ENCODE assay signal across 20 cellular contexts in the genomic region with DNA sequence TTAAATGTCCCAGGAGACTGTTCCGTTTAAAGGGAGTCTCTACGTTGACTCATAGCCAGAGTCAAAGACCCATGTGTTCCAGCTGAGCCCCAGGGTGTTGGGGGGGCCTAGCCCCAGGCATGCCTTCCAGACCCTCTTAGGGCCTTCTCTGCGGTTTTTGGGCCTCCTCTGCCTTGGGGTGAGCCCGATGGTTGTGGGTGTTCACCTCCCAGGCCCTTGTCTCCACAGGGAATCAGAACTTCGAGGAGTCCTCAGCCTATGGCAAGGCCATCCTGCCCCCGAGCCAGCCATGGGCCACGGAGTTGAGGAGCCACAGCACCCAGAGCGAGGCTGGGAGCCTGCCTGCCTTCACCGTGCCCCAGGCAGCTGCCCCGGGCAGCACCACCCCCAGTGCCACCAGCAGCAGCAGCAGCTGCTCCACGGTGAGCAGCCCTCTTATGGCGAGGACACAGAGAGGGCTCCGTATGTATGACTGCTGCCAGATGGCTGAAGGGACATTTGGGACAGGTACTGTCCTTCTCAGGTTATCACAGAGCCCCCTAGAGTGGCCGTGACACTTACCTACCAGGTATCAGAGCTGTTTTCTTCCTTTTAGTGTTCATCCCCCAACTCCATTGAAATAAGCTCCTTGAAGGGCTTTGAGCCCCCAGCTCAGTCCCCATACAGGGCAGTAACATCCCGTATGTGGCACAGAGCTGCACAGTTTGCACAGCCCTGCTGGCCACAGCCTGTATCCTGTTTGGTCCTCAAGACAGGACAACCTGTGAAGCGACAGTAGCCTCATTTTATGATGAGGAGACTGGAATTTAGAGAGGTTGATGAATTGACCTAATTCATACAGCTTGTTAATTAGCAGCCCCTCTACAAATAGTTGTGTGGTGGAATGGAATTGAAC.
DNase-seq lines count a peak whose midpoint lies in the region; ATAC-seq and TF ChIP-seq lines count a peak whose summit lies in the region.
"Had no signal": no experiment of that assay in that cellular context is flagged by ENCODE, and none has a peak within 500 bp of the region (broad histone marks: within the 10 kb centered on the region; RNA-seq: fewer than 3 reads in every experiment).

No MANE protein-coding gene starts in this region.

- intact Hi-C loops in stomach (cut with DNase I; ENCODE audit: low total_unique reads) = no loop called here

- WGBS in stomach, 5 donors = 84 to 93% (median 85%) methylated on average over 8 to 16 of the region's 16 CpGs

- peak overlapping the region; percentile 71 for H3K4me3 Mint-ChIP-seq in endothelial cell (ENCODE audit: unreplicated experiment)
- H3K4me3 Mint-ChIP-seq: memory B cell; stimulated activated naive CD8-positive, alpha-beta T cell treated with anti-CD3 and anti-CD28 coated beads, Interleukin-15, Interleukin-2, amounts not matched to agents 100 ng/mL and 50 ng/mL, for 24 hours had no signal

- no peaks in the 10 kb centered on the region for H3K27me3 ChIP-seq in BLaER1
- no peaks in the 10 kb centered on the region for H3K27me3 ChIP-seq in stomach
- H3K27me3 ChIP-seq: spleen had no signal

- TF ChIP-seq POLR2A in stomach (IDR thresholded peaks at IDR 0.05) = no peak

- DNase-seq in NCI-H1694 treated with DMSO at 0.1 percent for 48 hours (lab: John Stamatoyannopoulos, UW) (peak; percentile 33), endothelial cell (ENCODE audit: low spot score) (no peak), stomach (no peak), DMS114 treated with DMSO at 0.1 percent for 48 hours (lab: John Stamatoyannopoulos, UW; ENCODE audit: unreplicated experiment) (no peak), GM19240 (ENCODE audit: insufficient read length, low spot score) (no peak)
- DNase-seq: activated CD4-positive, CD25-positive, alpha-beta regulatory T cell; effector CD4-positive, alpha-beta T cell; NCI-H774; OCI-M1; SHP77 treated with DMSO at 0.1 percent for 48 hours; spleen; stimulated activated CD4-positive, alpha-beta T cell treated with anti-CD3 and anti-CD28 coated beads, Interleukin-4, amount 100 ng/mL, for 24 hours; SW 1271 had no signal

- ATAC-seq in HG02870 (IDR thresholded peaks at IDR 0.05; ENCODE audit: unreplicated experiment) = no peak
- ATAC-seq: activated naive CD4-positive, alpha-beta T cell treated with anti-CD3 and anti-CD28 coated beads, Interleukin-2, amount 50 U/mL, for 72 hours; esophagus mucosa had no signal

- no peak overlapping the region for H3K4me2 ChIP-seq in BLaER1
- H3K4me2 ChIP-seq: KMS-11 had no signal

- H4K20me1 ChIP-seq in BLaER1 = no peaks in the 10 kb centered on the region

- H3K27ac ChIP-seq in BLaER1 = peak overlapping the region; percentile 16; the same call in 1 of the 2 replicates
- peak overlapping the region in 3 of 5 donors; percentile 12 to 71 (median 29) for H3K27ac ChIP-seq in stomach
- H3K27ac ChIP-seq: KMS-11, spleen had no signal

- no peaks in the 10 kb centered on the region for H3K4me1 Mint-ChIP-seq in endothelial cell (ENCODE audit: unreplicated experiment)
- H3K4me1 Mint-ChIP-seq: memory B cell had no signal

- H3K36me3 Mint-ChIP-seq in endothelial cell (ENCODE audit: low read depth, unreplicated experiment) = peaks cover 63% of the 10 kb centered on the region
- H3K36me3 Mint-ChIP-seq: activated naive CD4-positive, alpha-beta T cell treated with anti-CD3 and anti-CD28 coated beads, Interleukin-2, amount 50 U/mL, for 72 hours; memory B cell had no signal

- H3K9me3 ChIP-seq in BLaER1 = peaks cover 10% of the 10 kb centered on the region
- H3K9me3 ChIP-seq in stomach = no peaks in the 10 kb centered on the region
- H3K9me3 ChIP-seq: spleen had no signal

- H3K9me3 Mint-ChIP-seq in endothelial cell (ENCODE audit: unreplicated experiment) = no peaks in the 10 kb centered on the region
- H3K9me3 Mint-ChIP-seq: activated naive CD4-positive, alpha-beta T cell treated with anti-CD3 and anti-CD28 coated beads, Interleukin-2, amount 50 U/mL, for 72 hours; stimulated activated naive CD8-positive, alpha-beta T cell treated with anti-CD3 and anti-CD28 coated beads, Interleukin-15, Interleukin-2, amounts not matched to agents 100 ng/mL and 50 ng/mL, for 24 hours had no signal

- H3K27ac Mint-ChIP-seq in endothelial cell (ENCODE audit: unreplicated experiment) = no peak overlapping the region
- H3K27ac Mint-ChIP-seq: memory B cell; stimulated activated naive CD8-positive, alpha-beta T cell treated with anti-CD3 and anti-CD28 coated beads, Interleukin-15, Interleukin-2, amounts not matched to agents 100 ng/mL and 50 ng/mL, for 24 hours had no signal

- no peak for TF ChIP-seq CTCF in endothelial cell (IDR thresholded peaks at IDR 0.05; ENCODE audit: unreplicated experiment)
- TF ChIP-seq CTCF in stomach (IDR thresholded peaks at IDR 0.05) = no peak

- H3K36me3 ChIP-seq in BLaER1 (peaks cover 42% of the 10 kb centered on the region), stomach (peaks cover 70 to 100% (median 90%) of the 10 kb centered on the region in 4 donors)

- TF ChIP-seq EP300 in stomach (IDR thresholded peaks at IDR 0.05) = no peak

- H3K27me3 Mint-ChIP-seq in endothelial cell (ENCODE audit: unreplicated experiment) = peaks cover 14% of the 10 kb centered on the region
- H3K27me3 Mint-ChIP-seq: stimulated activated naive CD8-positive, alpha-beta T cell treated with anti-CD3 and anti-CD28 coated beads, Interleukin-15, Interleukin-2, amounts not matched to agents 100 ng/mL and 50 ng/mL, for 24 hours had no signal

- no peak overlapping the region for H3K9ac ChIP-seq in BLaER1
- H3K9ac ChIP-seq: KMS-11 had no signal

- H3K4me1 ChIP-seq in BLaER1 = peaks cover 11% of the 10 kb centered on the region
- H3K4me1 ChIP-seq in stomach = peaks cover 4 to 36% (median 21%) of the 10 kb centered on the region in 4 donors
- H3K4me1 ChIP-seq: spleen had no signal

- H3K4me3 ChIP-seq in BLaER1 (no peak overlapping the region), stomach (no peak overlapping the region)
- H3K4me3 ChIP-seq: spleen had no signal
